9 cellular contexts compared by ENCODE assay signal in the genomic region with DNA sequence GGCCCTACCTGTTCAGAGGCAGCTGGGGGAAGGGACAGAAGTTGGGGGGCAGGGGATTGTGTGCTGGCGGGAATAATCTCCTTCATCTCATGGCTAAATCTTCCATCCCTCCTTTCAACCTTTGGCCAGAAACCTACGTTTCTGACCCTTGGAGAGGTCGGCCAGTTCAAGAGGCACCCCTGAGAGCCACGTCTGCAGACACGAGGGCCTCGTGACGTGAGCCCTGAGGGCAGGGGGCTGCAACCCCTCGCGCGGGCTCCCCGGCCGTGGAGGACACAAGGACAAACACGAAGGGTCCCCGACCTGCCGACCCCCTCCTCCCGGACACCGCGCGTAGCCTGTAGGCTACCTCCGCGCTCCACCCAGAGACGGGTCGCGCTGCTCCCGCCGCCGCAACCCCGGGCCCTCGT. TPM values are rescaled to one million over a fixed set of nuclear protein-coding genes. Genes with fewer than 3 reads are reported as not detected.
DNase-seq lines count a peak whose midpoint lies in the region; ATAC-seq and TF ChIP-seq lines count a peak whose summit lies in the region.
"Had no signal": no experiment of that assay in that cellular context is flagged by ENCODE, and none has a peak within 500 bp of the region (broad histone marks: within the 10 kb centered on the region; RNA-seq: fewer than 3 reads in every experiment).

No MANE protein-coding gene starts in this region.

- POLR2A ChIA-PET in PC-9 (lab: Charles Lee; ENCODE audit: unreplicated experiment) = interaction anchor here (0.6 kb wide), 1 partner anchor 169 kb away, joined by 3 read pairs; the partner anchor contains the start of gene CHMP2A

- H3K4me3 ChIP-seq in AG10803 (ENCODE audit: low read length) (peak overlapping the region; percentile 94), PC-9 (peak overlapping the region; percentile 93), epithelial cell of esophagus (ENCODE audit: low read length) (peak overlapping the region; percentile 100), neuron (ENCODE audit: low read length) (peak overlapping the region; percentile 76)

- H3K79me2 ChIP-seq in PC-9 (ENCODE audit: low read depth) = peaks cover 68% of the 10 kb centered on the region

- H3K27ac ChIP-seq in PC-9 = peak overlapping the region; percentile 95

- H3K4me1 ChIP-seq in PC-9 (replicated peaks; ENCODE audit: insufficient read depth) (peaks cover 22% of the 10 kb centered on the region), neuron (ENCODE audit: insufficient read depth, low read length) (peaks cover 32% of the 10 kb centered on the region)

- H3F3A ChIP-seq in PC-9 (ENCODE audit: insufficient read depth, low read depth) = peaks cover 8% of the 10 kb centered on the region; the same call in 1 of the 2 replicates

- H3K9me3 ChIP-seq in PC-9 (ENCODE audit: insufficient read depth, low read depth) (no peaks in the 10 kb centered on the region), neuron (ENCODE audit: low read length) (no peaks in the 10 kb centered on the region)

- H3K36me3 ChIP-seq in PC-9 (ENCODE audit: low read depth) (no peaks in the 10 kb centered on the region), neuron (ENCODE audit: insufficient read depth, low read length) (peaks cover 21% of the 10 kb centered on the region)

- peak overlapping the region; percentile 73 for H2AFZ ChIP-seq in PC-9
- peak overlapping the region; percentile 6 for H2AFZ ChIP-seq in neuron (ENCODE audit: low read depth, low read length)

- intact Hi-C loops in PC-9 (cut with micrococcal nuclease; ENCODE audit: unreplicated experiment) = no loop called here

- no peaks in the 10 kb centered on the region for H3K9me2 ChIP-seq in PC-9 (ENCODE audit: insufficient read depth)

- peak overlapping the region; percentile 77 for H3K4me2 ChIP-seq in PC-9

- ATAC-seq in GM21447 (IDR thresholded peaks at IDR 0.05; ENCODE audit: unreplicated experiment) = peak; percentile 6
- no peak for ATAC-seq in GM18520 (IDR thresholded peaks at IDR 0.05; ENCODE audit: unreplicated experiment)

- peaks cover 11% of the 10 kb centered on the region for H4K20me1 ChIP-seq in PC-9 (ENCODE audit: insufficient read depth)

- no TSS peak for BruUV-seq in PC-9 (replicated peaks; lab: Mats Ljungman, UMichigan)

- CTCF ChIA-PET in PC-9 (lab: Charles Lee) = no interaction called here

- DNase-seq in AG10803 (ENCODE audit: low read depth) = no peak
- no peak for DNase-seq in PC-9
- DNase-seq in epithelial cell of esophagus (ENCODE audit: low read depth) = no peak
- DNase-seq in H4 (ENCODE audit: low spot score) = no peak
- no peak for DNase-seq in 8988T

- H3K27me3 ChIP-seq in PC-9 (ENCODE audit: insufficient read depth, low read depth) (no peaks in the 10 kb centered on the region), neuron (ENCODE audit: insufficient read depth, low read length) (no peaks in the 10 kb centered on the region)

- TF ChIP-seq CTCF in AG10803 (conservative IDR thresholded peaks at IDR 0.05; ENCODE audit: low read length) (no peak), PC-9 (conservative IDR thresholded peaks at IDR 0.05) (no peak), epithelial cell of esophagus (IDR thresholded peaks at IDR 0.05; ENCODE audit: insufficient read depth, low read depth, low read length, missing control alignments) (no peak)

RNA-seq across cellular contexts. Expression of gene RPS5, which starts 0.9 kb away (rescaled TPM):
- total RNA-seq in PC-9 (2021) = 941 and 961 TPM in 2 replicates
- total RNA-seq in H4 (2014; rRNA removed; shearing (Covaris generic)) = 3,081 and 3,534 TPM in 2 replicates

RNA-seq across cellular contexts. Expression of gene ZNF837, which starts 5.3 kb away (rescaled TPM):
- total RNA-seq in PC-9 (2021) = 3.3 and 4.1 TPM in 2 replicates
- 1.4 and 1.9 TPM in 2 replicates for total RNA-seq in H4 (2014; rRNA removed; shearing (Covaris generic))

RNA-seq across cellular contexts. Expression of gene RNF225, which starts 9.3 kb away (rescaled TPM):
- total RNA-seq in PC-9 (2021) = 0.61 and 0.68 TPM in 2 replicates
- not detected in 2 replicates for total RNA-seq in H4 (2014; rRNA removed; shearing (Covaris generic))
- total RNA-seq: renal cortical epithelial cell had no signal

RNA-seq across cellular contexts. Expression of gene ZNF584, which starts 22.3 kb away (rescaled TPM):
- 13.5 and 18.8 TPM in 2 replicates for total RNA-seq in PC-9 (2021)
- total RNA-seq in H4 (2014; rRNA removed; shearing (Covaris generic)) = 15.6 and 23.6 TPM in 2 replicates

RNA-seq across cellular contexts. Expression of gene ZNF497, which starts 23.6 kb away (rescaled TPM):
- total RNA-seq in PC-9 (2021) = 7.2 and 8.6 TPM in 2 replicates
- 1.6 and 5.1 TPM in 2 replicates for total RNA-seq in H4 (2014; rRNA removed; shearing (Covaris generic))
